Comparison of ENCODE assay signal across 10 cellular contexts in the genomic region with DNA sequence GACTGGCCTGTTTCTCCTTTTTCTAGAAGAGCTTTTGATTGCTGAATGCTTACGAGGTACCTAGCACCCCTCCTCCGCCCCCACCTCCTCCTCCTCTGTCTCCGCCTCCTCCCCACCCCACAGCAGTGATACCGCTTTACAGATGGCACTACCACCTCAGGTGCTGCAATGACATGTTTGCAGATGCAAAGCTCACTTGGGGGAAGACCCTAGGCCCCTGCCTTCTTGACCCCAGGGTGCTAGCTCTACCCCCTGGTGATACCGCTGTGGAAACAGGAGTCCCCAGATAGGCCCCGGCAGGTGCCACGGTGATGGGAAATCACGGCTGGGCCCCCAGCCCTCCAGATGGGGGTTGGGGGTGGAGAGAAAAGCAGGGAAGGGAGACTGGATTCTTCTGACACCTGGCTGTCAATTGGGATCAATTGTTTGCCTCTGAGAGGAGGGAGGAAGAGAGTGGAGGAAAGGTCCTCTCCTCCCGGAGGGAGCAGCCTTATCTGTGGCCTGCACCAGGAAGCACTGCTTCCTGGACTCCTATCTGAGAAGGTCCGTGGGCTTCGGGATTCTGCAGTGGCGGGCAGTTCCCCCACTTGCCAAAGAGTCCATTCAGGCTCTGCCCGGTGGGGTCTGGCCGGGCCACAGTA. TPM values are rescaled to one million over a fixed set of nuclear protein-coding genes. Genes with fewer than 3 reads are reported as not detected.
DNase-seq lines count a peak whose midpoint lies in the region; ATAC-seq and TF ChIP-seq lines count a peak whose summit lies in the region.
"Had no signal": no experiment of that assay in that cellular context is flagged by ENCODE, and none has a peak within 500 bp of the region (broad histone marks: within the 10 kb centered on the region; RNA-seq: fewer than 3 reads in every experiment).

No MANE protein-coding gene starts in this region.

- no peak for TF ChIP-seq EP300 in upper lobe of left lung (IDR thresholded peaks at IDR 0.05)

- DNase-seq in left ventricle myocardium inferior, result no peak
- DNase-seq in right atrium auricular region (ENCODE audit: low spot score), result no peak
- no peak for DNase-seq in body of pancreas
- DNase-seq in lung microvascular endothelial cell (ENCODE audit: low read depth in 2 of 2), result peak; percentile 49 to 75
- no peak for DNase-seq in upper lobe of left lung
- no peak for DNase-seq in testis
- no peak for DNase-seq in H4 (ENCODE audit: low spot score)
- DNase-seq in NAMALWA (ENCODE audit: low spot score), result no peak
- DNase-seq: mesenchymal stem cell had no signal

- H3K9me3 ChIP-seq in left ventricle myocardium inferior (replicated peaks), result no peaks in the 10 kb centered on the region
- no peaks in the 10 kb centered on the region for H3K9me3 ChIP-seq in right atrium auricular region
- H3K9me3 ChIP-seq in body of pancreas, result no peaks in the 10 kb centered on the region
- no peaks in the 10 kb centered on the region for H3K9me3 ChIP-seq in upper lobe of left lung
- no peaks in the 10 kb centered on the region for H3K9me3 ChIP-seq in testis

- TF ChIP-seq POLR2A in body of pancreas (IDR thresholded peaks at IDR 0.05) (no peak), upper lobe of left lung (IDR thresholded peaks at IDR 0.05) (no peak), testis (IDR thresholded peaks at IDR 0.05) (no peak)

- peaks cover 36% of the 10 kb centered on the region for H3K36me3 ChIP-seq in left ventricle myocardium inferior
- peaks cover 23% of the 10 kb centered on the region for H3K36me3 ChIP-seq in right atrium auricular region
- H3K36me3 ChIP-seq in body of pancreas (replicated peaks in 1 of 2; ENCODE audit: insufficient read depth in 1 of 2, low read depth in 2 of 2), result peaks cover 0 to 9% of the 10 kb centered on the region in 2 donors
- peaks cover 0 to 31% (median 9%) of the 10 kb centered on the region in 4 donors for H3K36me3 ChIP-seq in upper lobe of left lung
- no peaks in the 10 kb centered on the region for H3K36me3 ChIP-seq in testis (ENCODE audit: low read depth, missing control alignments)

- peaks cover 52% of the 10 kb centered on the region for H3K4me1 ChIP-seq in left ventricle myocardium inferior
- peaks cover 0 to 34% of the 10 kb centered on the region in 2 donors for H3K4me1 ChIP-seq in right atrium auricular region
- H3K4me1 ChIP-seq in body of pancreas, result peaks cover 55% of the 10 kb centered on the region
- peaks cover 36 to 48% (median 40%) of the 10 kb centered on the region in 4 donors for H3K4me1 ChIP-seq in upper lobe of left lung
- H3K4me1 ChIP-seq in testis, result peaks cover 36% of the 10 kb centered on the region

- 65 to 67% methylated on average over 9 to 13 of the region's 14 CpGs for WGBS in body of pancreas, 2 donors
- 74 to 80% methylated on average over 8 to 14 of the region's 14 CpGs for WGBS in upper lobe of left lung, 2 donors
- 79 to 91% methylated on average over 7 to 13 of the region's 14 CpGs for WGBS in testis, 2 donors

- TF ChIP-seq CTCF in left ventricle myocardium inferior (IDR thresholded peaks at IDR 0.05; ENCODE audit: borderline replicate concordance) (no peak), right atrium auricular region (IDR thresholded peaks at IDR 0.05) (no peak), body of pancreas (IDR thresholded peaks at IDR 0.05) (no peak), upper lobe of left lung (IDR thresholded peaks at IDR 0.05) (no peak), testis (IDR thresholded peaks at IDR 0.05) (no peak)

- intact Hi-C loops in left ventricle myocardium inferior (cut with micrococcal nuclease) (no loop called here), body of pancreas (cut with DNase I) (no loop called here), testis (cut with DNase I; ENCODE audit: low total_unique reads) (no loop called here)

- H3K27me3 ChIP-seq in left ventricle myocardium inferior (ENCODE audit: low read depth), result no peaks in the 10 kb centered on the region
- no peaks in the 10 kb centered on the region for H3K27me3 ChIP-seq in right atrium auricular region
- no peaks in the 10 kb centered on the region for H3K27me3 ChIP-seq in body of pancreas
- no peaks in the 10 kb centered on the region for H3K27me3 ChIP-seq in upper lobe of left lung
- H3K27me3 ChIP-seq in testis, result no peaks in the 10 kb centered on the region

- no peak overlapping the region for H3K4me3 ChIP-seq in left ventricle myocardium inferior
- H3K4me3 ChIP-seq in right atrium auricular region, result no peak overlapping the region
- no peak overlapping the region for H3K4me3 ChIP-seq in body of pancreas
- H3K4me3 ChIP-seq in upper lobe of left lung, result no peak overlapping the region
- H3K4me3 ChIP-seq in testis, result no peak overlapping the region

- ATAC-seq in body of pancreas, result no peak
- ATAC-seq in upper lobe of left lung (ENCODE audit: low FRiP score in 2 of 2), result no peak

- H3K27ac ChIP-seq in left ventricle myocardium inferior (replicated peaks) (peak overlapping the region; percentile 70), right atrium auricular region (no peak overlapping the region), body of pancreas (peak overlapping the region; percentile 69 to 83 (median 80)), upper lobe of left lung (peak overlapping the region in 3 of 4 donors; percentile 4 to 58 (median 27)), testis (no peak overlapping the region)

RNA-seq across cellular contexts. Expression of a gene that starts 37.6 kb away (rescaled TPM):
- total RNA-seq in left ventricle myocardium inferior (4.5 TPM), right atrium auricular region (10 to 100 TPM in 1 of 2 donors, 1 to 10 TPM in 1; 1.5 to 11.5 TPM), body of pancreas (1 to 10 TPM in 1 of 2 donors, not detected in 1; 2.1 TPM), lung microvascular endothelial cell (3.1 and 5.0 TPM in 2 replicates), upper lobe of left lung (10 to 100 TPM in 1 of 6 donors, 1 to 10 TPM in 2, under 1 TPM in 2, not detected in 1; 0.59 to 35.6 (median 3.3) TPM), testis (1 to 10 TPM; 1.2 to 3.8 TPM)
- 8.2 TPM for polyA plus RNA-seq in testis (ENCODE audit: insufficient read depth, low read depth, low replicate concordance)
- total RNA-seq in H4 (2014; rRNA removed; shearing (Covaris generic)), result not detected in 2 replicates
- total RNA-seq: activated CD4-positive, alpha-beta memory T cell treated with anti-CD3 and anti-CD28 coated beads, Interleukin-2, amount 10 ng/mL, durations not matched to agents 7 days and 5 days had no signal

Comparison
In these comparisons a context has a peak if more than half of its experiments do, and no peak if none do; other contexts are left out.
1. H3K27ac ChIP-seq: peak in left ventricle myocardium inferior (single experiment), body of pancreas (4 of 4) and upper lobe of left lung (3 of 4); none in right atrium auricular region (0 of 2) and testis (0 of 2).
2. DNase-seq: peak in lung microvascular endothelial cell (2 of 2); none in left ventricle myocardium inferior (single experiment), right atrium auricular region (single experiment), body of pancreas (0 of 4), upper lobe of left lung (0 of 2), testis (single experiment), H4 (single experiment) and NAMALWA (single experiment).